ENCODE assay signal across 1 cellular context in the genomic region with DNA sequence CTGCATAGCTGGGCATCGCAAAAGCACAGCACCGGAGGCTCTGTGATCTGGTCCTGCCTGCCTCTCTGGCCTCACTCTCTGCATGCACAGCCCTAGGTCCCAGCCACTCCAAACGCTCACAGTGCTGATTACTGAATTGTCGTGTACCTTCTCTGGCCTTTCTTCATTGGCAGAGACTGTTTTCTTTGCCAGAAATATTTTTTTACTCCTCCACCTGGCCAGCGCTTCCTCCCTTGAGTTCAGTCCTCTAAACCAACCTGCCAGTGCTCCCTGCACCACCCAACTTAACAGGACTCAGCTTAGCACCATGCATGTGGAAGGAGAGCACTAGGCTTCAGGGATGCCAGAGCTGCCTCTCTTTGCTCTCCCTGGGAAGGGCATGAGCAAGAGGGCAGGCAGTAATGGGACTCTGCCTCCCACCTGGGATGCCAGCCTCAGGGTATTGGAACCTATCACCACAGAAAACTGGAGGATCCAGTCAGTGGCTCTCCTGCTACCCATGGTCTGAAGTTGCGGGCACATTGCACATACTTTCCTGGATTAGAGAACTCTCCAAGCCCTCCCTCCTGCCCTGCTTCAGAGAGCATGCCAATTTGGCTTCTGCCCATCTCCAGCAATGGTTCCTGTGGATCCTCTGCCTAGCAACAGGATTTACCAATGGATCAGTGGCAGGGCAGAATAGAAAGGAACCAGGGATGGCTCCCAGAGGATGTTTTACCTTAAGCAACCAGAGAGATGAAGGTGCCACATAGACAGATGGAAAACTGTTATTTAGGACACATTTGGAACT.
TF ChIP-seq lines count a peak whose summit lies in the region.

No MANE protein-coding gene starts in this region.

TF ChIP-seq in K562, 482 proteins besides CTCF, POLR2A, EP300 and RAD21 (continues in another document):
- TF ChIP-seq SIN3A (IDR thresholded peaks at IDR 0.05; ENCODE audit: borderline replicate concordance in 2 of 2, control insufficient read depth in 1 of 2, low read depth in 2 of 2, low read length in 2 of 2) (no peak), CTCFL (IDR thresholded peaks at IDR 0.05; ENCODE audit: borderline replicate concordance, insufficient read depth, low read depth, low read length, poor library complexity, severe bottlenecking) (no peak), E2F3 (CRISPR knock-in tag; IDR thresholded peaks at IDR 0.05) (no peak), PRPF4 (IDR thresholded peaks at IDR 0.05; ENCODE audit: insufficient read depth, low read depth, low read length, poor library complexity, severe bottlenecking) (no peak), MLLT1 (IDR thresholded peaks at IDR 0.05) (no peak), TCF15 (CRISPR knock-in tag; IDR thresholded peaks at IDR 0.05) (no peak), HIVEP1 (CRISPR knock-in tag; IDR thresholded peaks at IDR 0.05) (no peak), ZNF639 (CRISPR knock-in tag; conservative IDR thresholded peaks at IDR 0.05 in 1 of 2, IDR thresholded peaks at IDR 0.05 in 1 of 2) (0 out of 4 replicates have a peak, but pooled peaks of 1 of the 2 experiments have one; percentile 45), TCF3 (CRISPR knock-in tag; IDR thresholded peaks at IDR 0.05) (no peak), ZNF586 (CRISPR knock-in tag; conservative IDR thresholded peaks at IDR 0.05) (no peak), XRCC3 (IDR thresholded peaks at IDR 0.05) (no peak), RBM25 (IDR thresholded peaks at IDR 0.05; ENCODE audit: low read depth, low read length, severe bottlenecking) (no peak), ATF1 (CRISPR knock-in tag; IDR thresholded peaks at IDR 0.05) (peak; percentile 18), ATF1 (tag; IDR thresholded peaks at IDR 0.05) (no peak), MAFG (tag; conservative IDR thresholded peaks at IDR 0.05) (no peak), ARID3A (IDR thresholded peaks at IDR 0.05; ENCODE audit: borderline replicate concordance, low read depth, low read length) (no peak), KLF13 (tag; IDR thresholded peaks at IDR 0.05; ENCODE audit: borderline replicate concordance, low read depth) (no peak), SRSF3 (IDR thresholded peaks at IDR 0.05; ENCODE audit: insufficient read depth, low read length) (no peak), ATF7 (IDR thresholded peaks at IDR 0.05) (no peak), ASH1L (IDR thresholded peaks at IDR 0.05; ENCODE audit: borderline replicate concordance, low read depth, partially characterized antibody) (no peak), RAD51 (IDR thresholded peaks at IDR 0.05; ENCODE audit: borderline replicate concordance, low read depth) (no peak), ZNF76 (CRISPR knock-in tag; IDR thresholded peaks at IDR 0.05; ENCODE audit: borderline replicate concordance) (no peak), FOXP1 (CRISPR knock-in tag; IDR thresholded peaks at IDR 0.05) (no peak), KAT8 (IDR thresholded peaks at IDR 0.05; ENCODE audit: low read depth) (no peak), ZKSCAN1 (IDR thresholded peaks at IDR 0.05; ENCODE audit: low read depth, low read length) (no peak), ZNF24 (IDR thresholded peaks at IDR 0.05) (no peak), ZNF12 (CRISPR knock-in tag; IDR thresholded peaks at IDR 0.05) (no peak), HOMEZ (CRISPR knock-in tag; IDR thresholded peaks at IDR 0.05) (no peak), ZBTB26 (CRISPR knock-in tag; IDR thresholded peaks at IDR 0.05) (no peak), ZNF668 (CRISPR knock-in tag; IDR thresholded peaks at IDR 0.05) (no peak), ZMIZ1 (IDR thresholded peaks at IDR 0.05; ENCODE audit: low read depth in 2 of 2, low read length in 2 of 2) (no peak), MXD1 (CRISPR knock-in tag; IDR thresholded peaks at IDR 0.05; ENCODE audit: borderline replicate concordance, poor library complexity, severe bottlenecking) (no peak), DDX20 (tag; IDR thresholded peaks at IDR 0.05; ENCODE audit: low read depth) (no peak), ZBED1 (IDR thresholded peaks at IDR 0.05) (no peak)
- TF ChIP-seq, protein P1, sequence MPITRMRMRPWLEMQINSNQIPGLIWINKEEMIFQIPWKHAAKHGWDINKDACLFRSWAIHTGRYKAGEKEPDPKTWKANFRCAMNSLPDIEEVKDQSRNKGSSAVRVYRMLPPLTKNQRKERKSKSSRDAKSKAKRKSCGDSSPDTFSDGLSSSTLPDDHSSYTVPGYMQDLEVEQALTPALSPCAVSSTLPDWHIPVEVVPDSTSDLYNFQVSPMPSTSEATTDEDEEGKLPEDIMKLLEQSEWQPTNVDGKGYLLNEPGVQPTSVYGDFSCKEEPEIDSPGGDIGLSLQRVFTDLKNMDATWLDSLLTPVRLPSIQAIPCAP (CRISPR knock-in tag; IDR thresholded peaks at IDR 0.05; ENCODE audit: borderline replicate concordance): no peak
- TF ChIP-seq, protein P2, sequence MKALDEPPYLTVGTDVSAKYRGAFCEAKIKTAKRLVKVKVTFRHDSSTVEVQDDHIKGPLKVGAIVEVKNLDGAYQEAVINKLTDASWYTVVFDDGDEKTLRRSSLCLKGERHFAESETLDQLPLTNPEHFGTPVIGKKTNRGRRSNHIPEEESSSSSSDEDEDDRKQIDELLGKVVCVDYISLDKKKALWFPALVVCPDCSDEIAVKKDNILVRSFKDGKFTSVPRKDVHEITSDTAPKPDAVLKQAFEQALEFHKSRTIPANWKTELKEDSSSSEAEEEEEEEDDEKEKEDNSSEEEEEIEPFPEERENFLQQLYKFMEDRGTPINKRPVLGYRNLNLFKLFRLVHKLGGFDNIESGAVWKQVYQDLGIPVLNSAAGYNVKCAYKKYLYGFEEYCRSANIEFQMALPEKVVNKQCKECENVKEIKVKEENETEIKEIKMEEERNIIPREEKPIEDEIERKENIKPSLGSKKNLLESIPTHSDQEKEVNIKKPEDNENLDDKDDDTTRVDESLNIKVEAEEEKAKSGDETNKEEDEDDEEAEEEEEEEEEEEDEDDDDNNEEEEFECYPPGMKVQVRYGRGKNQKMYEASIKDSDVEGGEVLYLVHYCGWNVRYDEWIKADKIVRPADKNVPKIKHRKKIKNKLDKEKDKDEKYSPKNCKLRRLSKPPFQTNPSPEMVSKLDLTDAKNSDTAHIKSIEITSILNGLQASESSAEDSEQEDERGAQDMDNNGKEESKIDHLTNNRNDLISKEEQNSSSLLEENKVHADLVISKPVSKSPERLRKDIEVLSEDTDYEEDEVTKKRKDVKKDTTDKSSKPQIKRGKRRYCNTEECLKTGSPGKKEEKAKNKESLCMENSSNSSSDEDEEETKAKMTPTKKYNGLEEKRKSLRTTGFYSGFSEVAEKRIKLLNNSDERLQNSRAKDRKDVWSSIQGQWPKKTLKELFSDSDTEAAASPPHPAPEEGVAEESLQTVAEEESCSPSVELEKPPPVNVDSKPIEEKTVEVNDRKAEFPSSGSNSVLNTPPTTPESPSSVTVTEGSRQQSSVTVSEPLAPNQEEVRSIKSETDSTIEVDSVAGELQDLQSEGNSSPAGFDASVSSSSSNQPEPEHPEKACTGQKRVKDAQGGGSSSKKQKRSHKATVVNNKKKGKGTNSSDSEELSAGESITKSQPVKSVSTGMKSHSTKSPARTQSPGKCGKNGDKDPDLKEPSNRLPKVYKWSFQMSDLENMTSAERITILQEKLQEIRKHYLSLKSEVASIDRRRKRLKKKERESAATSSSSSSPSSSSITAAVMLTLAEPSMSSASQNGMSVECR (CRISPR knock-in tag; IDR thresholded peaks at IDR 0.05): no peak
